Comparison of ENCODE assay signal across 10 cellular contexts in genomic region chr13:21076265-21076653, GRCh38. TPM values are rescaled to one million over a fixed set of nuclear protein-coding genes. Genes with fewer than 3 reads are reported as not detected.
DNase-seq lines count a peak whose midpoint lies in the region; ATAC-seq and TF ChIP-seq lines count a peak whose summit lies in the region.
"Had no signal": no experiment of that assay in that cellular context is flagged by ENCODE, and none has a peak within 500 bp of the region (broad histone marks: within the 10 kb centered on the region; RNA-seq: fewer than 3 reads in every experiment).

No MANE protein-coding gene starts in this region.

- TF ChIP-seq CTCF in NB4 (IDR thresholded peaks at IDR 0.05; ENCODE audit: low read depth, low read length), result no peak
- no peak for TF ChIP-seq CTCF in retinal pigment epithelial cell (conservative IDR thresholded peaks at IDR 0.05; ENCODE audit: low read depth, low read length)
- TF ChIP-seq CTCF in foreskin keratinocyte (conservative IDR thresholded peaks at IDR 0.05), result no peak

- DNase-seq in CD1c-positive myeloid dendritic cell (ENCODE audit: extremely low spot score) (peak; percentile 31), NB4 (ENCODE audit: low read depth) (peak; percentile 49), retinal pigment epithelial cell (ENCODE audit: low read depth) (no peak), foreskin keratinocyte (no peak), NCI-H1436 treated with DMSO at 0.1 percent for 48 hours (lab: John Stamatoyannopoulos, UW) (no peak), NCI-H1694 treated with DMSO at 0.1 percent for 48 hours (lab: John Stamatoyannopoulos, UW) (no peak), HuH-7 (ENCODE audit: low spot score) (no peak)
- DNase-seq: amniotic stem cell, DMS 273 treated with DMSO at 0.1 percent for 48 hours had no signal

- peak overlapping the region; percentile 22 for H3K4me3 ChIP-seq in NB4 (ENCODE audit: low read depth, low read length)
- H3K4me3 ChIP-seq in retinal pigment epithelial cell (ENCODE audit: low read length), result peak overlapping the region; percentile 15

- ATAC-seq in esophagus mucosa (peak; percentile 21), foreskin keratinocyte (no peak)

- H3K27ac ChIP-seq in foreskin keratinocyte, result no peak overlapping the region

- no peaks in the 10 kb centered on the region for H3K27me3 ChIP-seq in foreskin keratinocyte

- TF ChIP-seq POLR2A in NB4 (IDR thresholded peaks at IDR 0.05; ENCODE audit: extremely low read depth, insufficient read length), result no peak

- no peaks in the 10 kb centered on the region for H3K4me1 ChIP-seq in foreskin keratinocyte

RNA-seq across cellular contexts. Expression of gene LATS2, which starts 14.9 kb away (rescaled TPM):
- total RNA-seq in esophagus mucosa (7.1 TPM), foreskin keratinocyte (12.0 and 12.6 TPM in 2 replicates)
- polyA plus RNA-seq in foreskin keratinocyte, result 3.1 and 3.3 TPM in 2 replicates

Comparison
In these comparisons a context has a peak if more than half of its experiments do, and no peak if none do; other contexts are left out.
1. DNase-seq: peak in CD1c-positive myeloid dendritic cell (single experiment) and NB4 (single experiment); none in retinal pigment epithelial cell (single experiment), foreskin keratinocyte (0 of 2), NCI-H1436 treated with DMSO at 0.1 percent for 48 hours (single experiment), NCI-H1694 treated with DMSO at 0.1 percent for 48 hours (single experiment) and HuH-7 (single experiment).